Comparison of ENCODE assay signal across 21 cellular contexts in the genomic region with DNA sequence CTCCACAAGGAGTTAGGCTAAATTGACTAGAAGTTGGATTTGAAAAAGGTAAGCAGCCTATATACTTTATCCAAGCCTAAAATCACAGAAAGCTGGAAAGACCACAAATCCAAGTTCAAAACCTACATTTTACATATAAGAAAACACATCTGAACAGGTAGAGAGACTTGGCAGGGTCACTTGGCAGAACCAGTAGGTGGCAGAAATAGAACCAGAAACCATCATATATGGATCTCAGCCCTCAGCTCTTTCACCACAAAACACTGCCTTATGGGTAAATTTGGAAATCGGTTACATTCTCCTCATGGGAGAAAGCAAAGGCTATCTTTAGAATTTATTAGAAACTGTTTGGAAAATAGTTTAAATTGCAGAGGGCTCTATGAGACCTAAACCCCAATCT. TPM values are rescaled to one million over a fixed set of nuclear protein-coding genes. Genes with fewer than 3 reads are reported as not detected.
A peak's percentile ranks its signal among the peaks of the same experiment; 100 is the strongest.
DNase-seq lines count a peak whose midpoint lies in the region; ATAC-seq and TF ChIP-seq lines count a peak whose summit lies in the region.
"Had no signal": no experiment of that assay in that cellular context is flagged by ENCODE, and none has a peak within 500 bp of the region (broad histone marks: within the 10 kb centered on the region; RNA-seq: fewer than 3 reads in every experiment).

No MANE protein-coding gene starts in this region.

- peaks cover 4% of the 10 kb centered on the region for H3K79me2 ChIP-seq in SK-N-SH (ENCODE audit: insufficient read depth)
- no peaks in the 10 kb centered on the region for H3K79me2 ChIP-seq in PC-3 (ENCODE audit: low read length)

- WGBS in SK-N-SH (ENCODE audit: low lambda C conversion rate), result 85% methylated on average over 1 of the region's 1 CpG

- H3K36me3 ChIP-seq in SK-N-SH (replicated peaks in 1 of 2; ENCODE audit: control insufficient read depth in 1 of 2, insufficient read depth in 2 of 2, low read length in 1 of 2) (peaks cover 74 to 78% of the 10 kb centered on the region in 2 experiments), PC-3 (ENCODE audit: low read depth, low read length) (peaks cover 76% of the 10 kb centered on the region), thoracic aorta (peaks cover 32% of the 10 kb centered on the region)

- H2AFZ ChIP-seq in SK-N-SH (ENCODE audit: low read depth) (no peak overlapping the region), PC-3 (ENCODE audit: low read length) (no peak overlapping the region)

- no peak for TF ChIP-seq EP300 in SK-N-SH (IDR thresholded peaks at IDR 0.05; ENCODE audit: borderline replicate concordance in 1 of 2, low read depth in 1 of 2, low read length in 1 of 2)

- H3K4me3 ChIP-seq in SK-N-SH (ENCODE audit: low read depth in 2 of 2, low read length in 1 of 2), result no peak overlapping the region
- no peak overlapping the region for H3K4me3 ChIP-seq in PC-3 (ENCODE audit: low read length)
- no peak overlapping the region for H3K4me3 ChIP-seq in thoracic aorta
- H3K4me3 ChIP-seq: SJSA1, skin epidermis had no signal

- no TSS peak for BruUV-seq in PC-3 (replicated peaks; lab: Mats Ljungman, UMichigan)

- H3K9me3 ChIP-seq in SK-N-SH (no peaks in the 10 kb centered on the region), PC-3 (ENCODE audit: low read length) (no peaks in the 10 kb centered on the region), thoracic aorta (no peaks in the 10 kb centered on the region)
- H3K9me3 ChIP-seq: SJSA1 had no signal

- DNase-seq in SK-N-SH, result peak; percentile 21
- DNase-seq in PC-3, result peak; percentile 28
- DNase-seq in fibroblast of peridontal ligament (ENCODE audit: extremely low read depth), result peak; percentile 47
- no peak for DNase-seq in thoracic aorta (ENCODE audit: low spot score)
- no peak for DNase-seq in NCI-H2196 (lab: John Stamatoyannopoulos, UW; ENCODE audit: unreplicated experiment)
- DNase-seq: 8988T; activated gamma-delta T cell; GOT3; hippocampal formation; natural killer cell; NCI-H2107; stimulated activated naive CD8-positive, alpha-beta T cell treated with anti-CD3 and anti-CD28 coated beads, Interleukin-15, amount 100 ng/mL, for 72 hours; WERI-Rb-1 had no signal

- no peaks in the 10 kb centered on the region for H3F3A ChIP-seq in SK-N-SH (replicated peaks; ENCODE audit: insufficient read depth)
- peaks cover 2% of the 10 kb centered on the region for H3F3A ChIP-seq in PC-3 (ENCODE audit: low read length, unreplicated experiment)

- peak; percentile 25; the same call in 1 of the 2 replicates for TF ChIP-seq CTCF in SK-N-SH (IDR thresholded peaks at IDR 0.05)
- TF ChIP-seq CTCF in PC-3 (conservative IDR thresholded peaks at IDR 0.05; ENCODE audit: low read depth, low read length), result peak; percentile 52
- no peak for TF ChIP-seq CTCF in thoracic aorta (IDR thresholded peaks at IDR 0.05)

- ATAC-seq in SK-N-SH treated with all-trans-retinoic acid at 6 μM for 48 hours (no peak), PC-3 (peak; percentile 68), thoracic aorta (ENCODE audit: insufficient number of reproducible peaks, low FRiP score, low read depth) (no peak), HG03565 (IDR thresholded peaks at IDR 0.05; ENCODE audit: unreplicated experiment) (no peak), HG03025 (IDR thresholded peaks at IDR 0.05; ENCODE audit: low FRiP score, unreplicated experiment) (no peak)
- ATAC-seq: natural killer cell; stimulated activated naive CD8-positive, alpha-beta T cell treated with anti-CD3 and anti-CD28 coated beads, Interleukin-15, amount 100 ng/mL, for 72 hours had no signal

- H3K27ac ChIP-seq in SK-N-SH (ENCODE audit: low read depth in 2 of 2, low read length in 1 of 2), result no peak overlapping the region
- H3K27ac ChIP-seq in PC-3 (ENCODE audit: low read length), result no peak overlapping the region
- peak overlapping the region; percentile 18 to 19 for H3K27ac ChIP-seq in thoracic aorta
- H3K27ac ChIP-seq: HL-60, SJSA1, skin epidermis, WERI-Rb-1 had no signal

- intact Hi-C loops in PC-3 (cut with micrococcal nuclease), result loop anchor here (1.0 to 2.0 kb wide), 3 partner anchors 58 to 291 kb away; no protein-coding TSS in a partner anchor

- H3K4me2 ChIP-seq in SK-N-SH (no peak overlapping the region), PC-3 (ENCODE audit: low read length) (no peak overlapping the region)

- H3K4me1 ChIP-seq in SK-N-SH (ENCODE audit: control insufficient read depth in 1 of 2, insufficient read depth in 2 of 2, low read depth in 1 of 2, low read length in 1 of 2) (peaks cover 0 to 2% of the 10 kb centered on the region in 2 experiments; a peak in 2 of 4 replicates), PC-3 (ENCODE audit: insufficient read depth, low read length) (no peaks in the 10 kb centered on the region), thoracic aorta (ENCODE audit: control insufficient read depth in 1 of 2, low read depth in 2 of 2) (peaks cover 7 to 33% of the 10 kb centered on the region in 2 donors)
- H3K4me1 ChIP-seq: SJSA1 had no signal

- POLR2A ChIA-PET in SK-N-SH (lab: Yijun Ruan, JAX) (no interaction called here), PC-3 (lab: Charles Lee; ENCODE audit: unreplicated experiment) (no interaction called here)

- H4K20me1 ChIP-seq in SK-N-SH (ENCODE audit: insufficient read depth) (no peaks in the 10 kb centered on the region), PC-3 (ENCODE audit: low read length) (no peaks in the 10 kb centered on the region)

- peak; percentile 51 for TF ChIP-seq RAD21 in SK-N-SH (IDR thresholded peaks at IDR 0.05; ENCODE audit: low read length)

- CTCF ChIA-PET in SK-N-SH (lab: Yijun Ruan, JAX), result interaction anchor here (0.6 to 1.7 kb wide), 9 partner anchors 11 to 240 kb away, joined by 3 to 6 read pairs (median 3); a partner anchor contains a TSS
- CTCF ChIA-PET in PC-3 (lab: Charles Lee), result interaction anchor here (1.0 kb wide), 1 partner anchor 209 kb away, joined by 4 read pairs; no protein-coding TSS in a partner anchor

- H3K27me3 ChIP-seq in SK-N-SH (ENCODE audit: insufficient read depth) (no peaks in the 10 kb centered on the region), PC-3 (ENCODE audit: low read length) (no peaks in the 10 kb centered on the region), thoracic aorta (replicated peaks; ENCODE audit: insufficient read depth) (no peaks in the 10 kb centered on the region)
- H3K27me3 ChIP-seq: SJSA1 had no signal

- no peaks in the 10 kb centered on the region for H3K9me2 ChIP-seq in SK-N-SH
- H3K9me2 ChIP-seq in PC-3 (replicated peaks; ENCODE audit: low read length), result no peaks in the 10 kb centered on the region

- no peak overlapping the region for H3K9ac ChIP-seq in SK-N-SH
- no peak overlapping the region for H3K9ac ChIP-seq in PC-3 (ENCODE audit: low read length)

TF ChIP-seq in SK-N-SH treated with all-trans-retinoic acid at 6 μM for 48 hours, 23 proteins besides CTCF, POLR2A, EP300 and RAD21 (continues in another document):
- TF ChIP-seq SNAI2 (CRISPR knock-in tag; IDR thresholded peaks at IDR 0.05) (no peak), ARNTL (CRISPR knock-in tag; IDR thresholded peaks at IDR 0.05; ENCODE audit: borderline replicate concordance, low read depth) (no peak), ZNF70 (CRISPR knock-in tag; IDR thresholded peaks at IDR 0.05) (no peak), ZC3H10 (CRISPR knock-in tag; IDR thresholded peaks at IDR 0.05) (no peak)
- TF ChIP-seq, protein P1, sequence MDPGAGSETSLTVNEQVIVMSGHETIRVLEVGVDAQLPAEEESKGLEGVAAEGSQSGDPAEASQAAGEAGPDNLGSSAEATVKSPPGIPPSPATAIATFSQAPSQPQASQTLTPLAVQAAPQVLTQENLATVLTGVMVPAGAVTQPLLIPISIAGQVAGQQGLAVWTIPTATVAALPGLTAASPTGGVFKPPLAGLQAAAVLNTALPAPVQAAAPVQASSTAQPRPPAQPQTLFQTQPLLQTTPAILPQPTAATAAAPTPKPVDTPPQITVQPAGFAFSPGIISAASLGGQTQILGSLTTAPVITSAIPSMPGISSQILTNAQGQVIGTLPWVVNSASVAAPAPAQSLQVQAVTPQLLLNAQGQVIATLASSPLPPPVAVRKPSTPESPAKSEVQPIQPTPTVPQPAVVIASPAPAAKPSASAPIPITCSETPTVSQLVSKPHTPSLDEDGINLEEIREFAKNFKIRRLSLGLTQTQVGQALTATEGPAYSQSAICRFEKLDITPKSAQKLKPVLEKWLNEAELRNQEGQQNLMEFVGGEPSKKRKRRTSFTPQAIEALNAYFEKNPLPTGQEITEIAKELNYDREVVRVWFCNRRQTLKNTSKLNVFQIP (CRISPR knock-in tag; IDR thresholded peaks at IDR 0.05; ENCODE audit: borderline replicate concordance, low read depth), result no peak
- TF ChIP-seq, protein P2, sequence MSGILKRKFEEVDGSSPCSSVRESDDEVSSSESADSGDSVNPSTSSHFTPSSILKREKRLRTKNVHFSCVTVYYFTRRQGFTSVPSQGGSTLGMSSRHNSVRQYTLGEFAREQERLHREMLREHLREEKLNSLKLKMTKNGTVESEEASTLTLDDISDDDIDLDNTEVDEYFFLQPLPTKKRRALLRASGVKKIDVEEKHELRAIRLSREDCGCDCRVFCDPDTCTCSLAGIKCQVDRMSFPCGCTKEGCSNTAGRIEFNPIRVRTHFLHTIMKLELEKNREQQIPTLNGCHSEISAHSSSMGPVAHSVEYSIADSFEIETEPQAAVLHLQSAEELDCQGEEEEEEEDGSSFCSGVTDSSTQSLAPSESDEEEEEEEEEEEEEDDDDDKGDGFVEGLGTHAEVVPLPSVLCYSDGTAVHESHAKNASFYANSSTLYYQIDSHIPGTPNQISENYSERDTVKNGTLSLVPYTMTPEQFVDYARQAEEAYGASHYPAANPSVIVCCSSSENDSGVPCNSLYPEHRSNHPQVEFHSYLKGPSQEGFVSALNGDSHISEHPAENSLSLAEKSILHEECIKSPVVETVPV (CRISPR knock-in tag; IDR thresholded peaks at IDR 0.05), result no peak
- TF ChIP-seq, protein P3, sequence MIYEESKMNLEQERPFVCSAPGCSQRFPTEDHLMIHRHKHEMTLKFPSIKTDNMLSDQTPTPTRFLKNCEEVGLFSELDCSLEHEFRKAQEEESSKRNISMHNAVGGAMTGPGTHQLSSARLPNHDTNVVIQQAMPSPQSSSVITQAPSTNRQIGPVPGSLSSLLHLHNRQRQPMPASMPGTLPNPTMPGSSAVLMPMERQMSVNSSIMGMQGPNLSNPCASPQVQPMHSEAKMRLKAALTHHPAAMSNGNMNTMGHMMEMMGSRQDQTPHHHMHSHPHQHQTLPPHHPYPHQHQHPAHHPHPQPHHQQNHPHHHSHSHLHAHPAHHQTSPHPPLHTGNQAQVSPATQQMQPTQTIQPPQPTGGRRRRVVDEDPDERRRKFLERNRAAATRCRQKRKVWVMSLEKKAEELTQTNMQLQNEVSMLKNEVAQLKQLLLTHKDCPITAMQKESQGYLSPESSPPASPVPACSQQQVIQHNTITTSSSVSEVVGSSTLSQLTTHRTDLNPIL (CRISPR knock-in tag; IDR thresholded peaks at IDR 0.05; ENCODE audit: low read depth), result no peak

RNA-seq across cellular contexts. Expression of a gene that starts 44.2 kb away (rescaled TPM):
- 29.8 and 39.6 TPM in 2 replicates for polyA plus RNA-seq in SK-N-SH (2012; rRNA removed)
- 29.3 and 35.0 TPM in 2 replicates for polyA plus RNA-seq in SK-N-SH (2012; cell fraction: cytosol; rRNA removed)
- polyA plus RNA-seq in SK-N-SH (2012; cell fraction: nucleus; rRNA removed), result 21.0 and 29.3 TPM in 2 replicates
- total RNA-seq in PC-3 (2014; rRNA removed) (41.6 and 45.8 TPM in 2 replicates), thoracic aorta (10 to 100 TPM; 35.7 to 41.5 TPM)

RNA-seq across cellular contexts. Expression of a gene that starts 55.8 kb away (rescaled TPM):
- polyA plus RNA-seq in SK-N-SH (2012; rRNA removed), result not detected in 2 replicates
- polyA plus RNA-seq in SK-N-SH (2012; cell fraction: cytosol; rRNA removed), result not detected in 2 replicates
- not detected in 2 replicates for polyA plus RNA-seq in SK-N-SH (2012; cell fraction: nucleus; rRNA removed)
- total RNA-seq in PC-3 (2014; rRNA removed), result 6.6 and 7.9 TPM in 2 replicates
- not detected for total RNA-seq in thoracic aorta
- total RNA-seq: activated CD8-positive, alpha-beta memory T cell treated with anti-CD3 and anti-CD28 coated beads for 36 hours; M059J; natural killer cell; SJSA1 had no signal

Comparison
In these comparisons a context has a peak if more than half of its experiments do, and no peak if none do; other contexts are left out.
1. DNase-seq: peak in SK-N-SH (single experiment), PC-3 (single experiment) and fibroblast of peridontal ligament (single experiment); none in thoracic aorta (single experiment) and NCI-H2196 (single experiment).
2. H3K27ac ChIP-seq: peak in thoracic aorta (2 of 2); none in SK-N-SH (0 of 2) and PC-3 (single experiment).